In genomic region chr19:55079400-55080038, GRCh38 we compare ENCODE assay signal across 1 cellular context.
TF ChIP-seq lines count a peak whose summit lies in the region.

No MANE protein-coding gene starts in this region.

TF ChIP-seq in GM12878, 131 proteins besides CTCF, POLR2A, EP300 and RAD21:
- TF ChIP-seq SREBF1 (IDR thresholded peaks at IDR 0.05; ENCODE audit: low read length) (no peak), SPI1 (IDR thresholded peaks at IDR 0.05; ENCODE audit: borderline replicate concordance, insufficient read depth, low read depth, low read length) (no peak), NR2F1 (conservative IDR thresholded peaks at IDR 0.05) (no peak), RCOR1 (conservative IDR thresholded peaks at IDR 0.05; ENCODE audit: low read depth, low read length) (no peak), ZNF384 (IDR thresholded peaks at IDR 0.05; ENCODE audit: borderline replicate concordance, low read depth, low read length) (no peak), DPF2 (IDR thresholded peaks at IDR 0.05) (no peak), FOS (IDR thresholded peaks at IDR 0.05; ENCODE audit: borderline replicate concordance, extremely low read depth, insufficient read length) (no peak), MTA2 (IDR thresholded peaks at IDR 0.05; ENCODE audit: low read depth) (no peak), YY1 (IDR thresholded peaks at IDR 0.05; ENCODE audit: low read depth, low read length) (no peak), FOXM1 (IDR thresholded peaks at IDR 0.05; ENCODE audit: low read depth, low read length) (no peak), NFIC (IDR thresholded peaks at IDR 0.05; ENCODE audit: low read depth, low read length) (no peak), RFX5 (IDR thresholded peaks at IDR 0.05; ENCODE audit: low read depth, low read length) (no peak), MTA3 (IDR thresholded peaks at IDR 0.05; ENCODE audit: borderline replicate concordance, low read length) (no peak)
